In the genomic region with DNA sequence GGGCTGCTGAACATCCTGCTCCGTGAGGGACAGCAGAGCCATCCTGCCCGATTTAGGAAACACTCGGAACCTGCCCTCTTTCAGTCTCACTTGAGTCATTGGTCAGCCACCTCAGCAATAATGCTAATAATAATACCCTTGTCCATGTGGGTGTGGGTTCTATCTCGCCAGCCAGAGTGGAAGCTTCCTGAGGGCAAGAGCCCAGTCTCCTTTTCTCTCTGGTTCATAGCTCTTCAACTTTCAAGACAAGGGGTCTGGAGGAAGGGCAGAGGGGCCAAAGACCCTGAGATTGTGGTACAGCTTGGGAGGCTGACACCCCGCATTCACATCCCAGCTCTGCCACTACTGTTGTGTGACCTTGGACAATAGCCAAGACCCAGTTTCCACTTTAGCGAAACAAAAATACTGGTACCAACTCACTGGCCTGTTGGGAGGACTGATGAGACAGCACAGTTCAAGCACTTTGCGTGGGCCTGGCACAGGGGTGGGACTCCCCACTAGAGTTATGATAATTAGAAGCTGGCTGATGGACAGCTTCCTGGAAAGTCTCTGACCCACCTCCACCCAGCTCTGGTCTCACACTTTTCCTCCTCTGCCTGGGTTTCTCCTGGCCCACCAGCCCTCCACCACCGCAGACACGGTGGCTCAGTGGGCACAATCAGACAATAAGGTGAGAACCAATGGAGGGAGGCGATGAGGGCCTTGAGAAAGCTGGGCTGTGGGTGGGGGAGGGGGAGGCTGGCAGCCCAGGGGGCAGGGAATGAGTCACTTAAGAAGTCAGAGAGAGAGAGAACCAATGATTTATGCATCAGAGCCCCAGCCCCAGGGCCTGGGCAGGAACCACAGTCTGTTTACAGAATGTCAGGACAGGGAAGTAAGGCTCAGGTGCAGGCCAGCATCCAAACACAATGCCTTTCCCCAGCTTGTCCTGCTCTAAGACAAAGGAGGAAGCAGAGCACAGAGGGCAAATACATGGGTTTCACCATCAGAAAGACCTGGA, we compare ENCODE assay signal across 11 cellular contexts. TPM values are rescaled to one million over a fixed set of nuclear protein-coding genes. Genes with fewer than 3 reads are reported as not detected.
DNase-seq lines count a peak whose midpoint lies in the region; ATAC-seq and TF ChIP-seq lines count a peak whose summit lies in the region.
"Had no signal": no experiment of that assay in that cellular context is flagged by ENCODE, and none has a peak within 500 bp of the region (broad histone marks: within the 10 kb centered on the region; RNA-seq: fewer than 3 reads in every experiment).

No MANE protein-coding gene starts in this region.

- H3K4me3 ChIP-seq in A673 (ENCODE audit: low read depth, low read length, poor library complexity, severe bottlenecking) = no peak overlapping the region
- H3K4me3 ChIP-seq in body of pancreas = no peak overlapping the region
- no peak overlapping the region for H3K4me3 ChIP-seq in kidney epithelial cell (ENCODE audit: low read depth, low read length)
- H3K4me3 ChIP-seq: SJCRH30 had no signal

- no peak for TF ChIP-seq POLR2A in body of pancreas (IDR thresholded peaks at IDR 0.05)

- H3K36me3 ChIP-seq in A673 (ENCODE audit: insufficient read depth, low read length, poor library complexity, severe bottlenecking) (no peaks in the 10 kb centered on the region), body of pancreas (replicated peaks in 1 of 2; ENCODE audit: insufficient read depth in 1 of 2, low read depth in 2 of 2) (no peaks in the 10 kb centered on the region), kidney epithelial cell (ENCODE audit: control insufficient read depth, insufficient read depth, low read length) (no peaks in the 10 kb centered on the region)
- H3K36me3 ChIP-seq: SJCRH30 had no signal

- H3K27ac ChIP-seq in A673 (ENCODE audit: low read depth, low read length, poor library complexity, severe bottlenecking) = no peak overlapping the region
- H3K27ac ChIP-seq in body of pancreas = peak overlapping the region in 3 of 4 donors; percentile 13 to 44 (median 39)
- H3K27ac ChIP-seq: SJCRH30 had no signal

- H3K27me3 ChIP-seq in A673 (replicated peaks; ENCODE audit: insufficient read depth, low read depth, low read length, poor library complexity) (no peaks in the 10 kb centered on the region), body of pancreas (no peaks in the 10 kb centered on the region), kidney epithelial cell (ENCODE audit: control insufficient read depth, insufficient read depth, low read length) (peaks cover 20% of the 10 kb centered on the region)
- H3K27me3 ChIP-seq: SJCRH30 had no signal

- H3K9me3 ChIP-seq in A673 (ENCODE audit: low read depth, low read length, poor library complexity, severe bottlenecking) = no peaks in the 10 kb centered on the region
- H3K9me3 ChIP-seq in body of pancreas = no peaks in the 10 kb centered on the region
- H3K9me3 ChIP-seq: SJCRH30 had no signal

- no peak for TF ChIP-seq CTCF in A673 (conservative IDR thresholded peaks at IDR 0.05; ENCODE audit: low read depth, low read length)
- TF ChIP-seq CTCF in body of pancreas (IDR thresholded peaks at IDR 0.05) = no peak
- TF ChIP-seq CTCF in kidney epithelial cell (IDR thresholded peaks at IDR 0.05; ENCODE audit: insufficient read depth, low read length, poor library complexity, severe bottlenecking) = no peak

- intact Hi-C loops in A673 (cut with micrococcal nuclease; ENCODE audit: unreplicated experiment) (no loop called here), body of pancreas (cut with DNase I) (no loop called here)

- 72 to 87% methylated on average over 10 of the region's 10 CpGs for WGBS in body of pancreas, 2 donors

- no TSS peak for BruUV-seq in A673 (replicated peaks; lab: Mats Ljungman, UMichigan)

- DNase-seq in A673 (ENCODE audit: low spot score) = peak; percentile 54
- peak; percentile 74 for DNase-seq in HPDE6-E6E7 (ENCODE audit: extremely low spot score)
- DNase-seq in body of pancreas = peak; percentile 20 to 60 (median 50)
- DNase-seq in kidney epithelial cell (ENCODE audit: low read depth) = peak; percentile 58
- DNase-seq in medulla oblongata (ENCODE audit: extremely low spot score) = no peak
- no peak for DNase-seq in HuH-7.5 (ENCODE audit: low spot score)
- DNase-seq: SJCRH30 had no signal

- H3K4me1 ChIP-seq in A673 (ENCODE audit: insufficient read depth, low read length, poor library complexity, severe bottlenecking) (no peaks in the 10 kb centered on the region), body of pancreas (peaks cover 5% of the 10 kb centered on the region)
- H3K4me1 ChIP-seq: SJCRH30 had no signal

- POLR2A ChIA-PET in A673 (lab: Charles Lee; ENCODE audit: low non-redundant PET) = interaction anchor here (0.5 kb wide), 1 partner anchor 153 kb away, joined by 3 read pairs; a partner anchor contains a TSS

- ATAC-seq in body of pancreas (peak; percentile 72), GM19463 (IDR thresholded peaks at IDR 0.05; ENCODE audit: unreplicated experiment) (no peak), GM21390 (IDR thresholded peaks at IDR 0.05; ENCODE audit: unreplicated experiment) (no peak)

- CTCF ChIA-PET in A673 (lab: Charles Lee) = interaction anchor here (1.1 kb wide), 1 partner anchor 52 kb away, joined by 3 read pairs; no protein-coding TSS in a partner anchor

RNA-seq across cellular contexts. Expression of a gene that starts 9.6 kb away (rescaled TPM):
- 0.11 TPM in 1 of 2 replicates, not detected in the other for total RNA-seq in A673 (2021)
- total RNA-seq in body of pancreas = 1 to 10 TPM; 1.0 to 4.9 TPM
- total RNA-seq in kidney epithelial cell = not detected in 2 replicates
- total RNA-seq: dermis microvascular lymphatic vessel endothelial cell had no signal

RNA-seq across cellular contexts. Expression of a gene that starts 51.1 kb away (rescaled TPM):
- total RNA-seq in A673 (2021) (5.7 and 6.4 TPM in 2 replicates), body of pancreas (1 to 10 TPM; 1.3 to 3.6 TPM), kidney epithelial cell (5.4 and 6.3 TPM in 2 replicates)

RNA-seq across cellular contexts. Expression of a gene that starts 56.5 kb away (rescaled TPM):
- total RNA-seq in A673 (2021) (not detected in 2 replicates), body of pancreas (not detected), kidney epithelial cell (not detected in 2 replicates)
- total RNA-seq: dermis microvascular lymphatic vessel endothelial cell, liver, SJCRH30 had no signal

Comparison
In these comparisons a context has a peak if more than half of its experiments do, and no peak if none do; other contexts are left out.
1. DNase-seq: peak in A673 (single experiment), HPDE6-E6E7 (single experiment), body of pancreas (4 of 4) and kidney epithelial cell (single experiment); none in medulla oblongata (single experiment) and HuH-7.5 (single experiment).